In genomic region chr3:79765854-79766253, GRCh38 we compare ENCODE assay signal across 1 cellular context.
TF ChIP-seq lines count a peak whose summit lies in the region.

No MANE protein-coding gene starts in this region.

TF ChIP-seq in H1, 55 proteins besides CTCF, POLR2A, EP300 and RAD21:
- TF ChIP-seq EZH2 (IDR thresholded peaks at IDR 0.05; ENCODE audit: low read depth, low read length, severe bottlenecking), result no peak
- TF ChIP-seq SP4 (IDR thresholded peaks at IDR 0.05; ENCODE audit: low read length), result no peak
- TF ChIP-seq KDM4A (IDR thresholded peaks at IDR 0.05; ENCODE audit: low read depth, low read length, severe bottlenecking), result no peak
- no peak for TF ChIP-seq TCF12 (IDR thresholded peaks at IDR 0.05; ENCODE audit: low read depth, low read length)
- TF ChIP-seq CREB1 (IDR thresholded peaks at IDR 0.05), result no peak
- no peak for TF ChIP-seq CBX5 (IDR thresholded peaks at IDR 0.05; ENCODE audit: low read depth, low read length)
- TF ChIP-seq GABPA (IDR thresholded peaks at IDR 0.05; ENCODE audit: borderline replicate concordance, insufficient read depth, low read length), result no peak
- no peak for TF ChIP-seq GTF2F1 (IDR thresholded peaks at IDR 0.05; ENCODE audit: borderline replicate concordance, low read depth, low read length)
- no peak for TF ChIP-seq SP2 (IDR thresholded peaks at IDR 0.05; ENCODE audit: low read length)
